ENCODE assay signal across 18 cellular contexts in the genomic region with DNA sequence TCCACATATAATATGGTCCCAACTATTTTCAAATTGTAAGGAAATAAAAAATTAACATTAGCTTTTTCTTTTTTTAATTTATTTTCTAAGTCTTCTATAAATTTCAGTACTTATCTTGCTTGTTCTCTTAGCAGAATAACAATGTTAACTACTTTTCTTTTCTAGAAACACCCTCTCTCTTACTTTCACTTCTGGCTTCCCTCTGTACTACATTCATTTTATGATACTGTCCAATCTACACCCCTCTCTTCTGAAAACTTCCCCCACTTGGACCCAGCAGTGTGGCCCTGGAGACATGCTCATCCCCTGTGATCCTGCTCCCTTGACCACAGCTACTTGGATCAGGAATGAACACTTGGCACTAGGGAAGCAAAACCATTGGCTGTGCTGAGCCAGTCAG. TPM values are rescaled to one million over a fixed set of nuclear protein-coding genes. Genes with fewer than 3 reads are reported as not detected.
DNase-seq lines count a peak whose midpoint lies in the region; ATAC-seq and TF ChIP-seq lines count a peak whose summit lies in the region.
"Had no signal": no experiment of that assay in that cellular context is flagged by ENCODE, and none has a peak within 500 bp of the region (broad histone marks: within the 10 kb centered on the region; RNA-seq: fewer than 3 reads in every experiment).

No MANE protein-coding gene starts in this region.

- peaks cover 34% of the 10 kb centered on the region for H3K4me1 Mint-ChIP-seq in activated CD4-positive, alpha-beta T cell treated with anti-CD3 and anti-CD28 coated beads for 36 hours
- H3K4me1 Mint-ChIP-seq in activated CD8-positive, alpha-beta T cell treated with anti-CD3 and anti-CD28 coated beads for 36 hours (ENCODE audit: low read depth) = peaks cover 39% of the 10 kb centered on the region
- H3K4me1 Mint-ChIP-seq in memory B cell (peaks cover 32% of the 10 kb centered on the region), chondrocyte (ENCODE audit: low read depth) (peaks cover 26% of the 10 kb centered on the region)

- DNase-seq in activated CD4-positive, alpha-beta T cell treated with anti-CD3 and anti-CD28 coated beads for 36 hours = no peak
- DNase-seq in activated CD4-positive, alpha-beta T cell treated with anti-CD3 and anti-CD28 coated beads for 48 hours = no peak
- DNase-seq in activated CD8-positive, alpha-beta T cell treated with anti-CD3 and anti-CD28 coated beads for 36 hours = no peak
- DNase-seq in memory B cell (ENCODE audit: low spot score in 2 of 2) (no peak), chondrocyte (ENCODE audit: low spot score) (no peak)
- DNase-seq in stimulated activated CD4-positive, alpha-beta T cell treated with anti-CD3 and anti-CD28 coated beads, Interleukin-4, amount 100 ng/mL, for 4 hours = no peak
- DNase-seq: aorta, cerebellar nuclear complex, DMS79 treated with DMSO at 0.1 percent for 48 hours, kidney, mesenchymal stem cell, NCI-H1105 treated with DMSO at 0.1 percent for 48 hours, psoas muscle, RPMI8226 had no signal

- H3K27me3 Mint-ChIP-seq in activated CD4-positive, alpha-beta T cell treated with anti-CD3 and anti-CD28 coated beads for 36 hours = no peaks in the 10 kb centered on the region
- H3K27me3 Mint-ChIP-seq in activated CD8-positive, alpha-beta T cell treated with anti-CD3 and anti-CD28 coated beads for 36 hours = no peaks in the 10 kb centered on the region
- no peaks in the 10 kb centered on the region for H3K27me3 Mint-ChIP-seq in memory B cell
- H3K27me3 Mint-ChIP-seq in chondrocyte (ENCODE audit: low read depth) = no peaks in the 10 kb centered on the region
- H3K27me3 Mint-ChIP-seq: type B pancreatic cell had no signal

- peak overlapping the region; percentile 64 for H3K27ac Mint-ChIP-seq in activated CD4-positive, alpha-beta T cell treated with anti-CD3 and anti-CD28 coated beads for 36 hours
- H3K27ac Mint-ChIP-seq in activated CD8-positive, alpha-beta T cell treated with anti-CD3 and anti-CD28 coated beads for 36 hours = peak overlapping the region; percentile 66
- H3K27ac Mint-ChIP-seq in memory B cell (peak overlapping the region; percentile 72), chondrocyte (ENCODE audit: unreplicated experiment) (no peak overlapping the region)
- H3K27ac Mint-ChIP-seq: type B pancreatic cell had no signal

- CTCF ChIA-PET in activated CD4-positive, alpha-beta T cell treated with anti-CD3 and anti-CD28 coated beads for 36 hours (lab: Charles Lee) = interaction anchor here (0.6 to 2.0 kb wide), 4 partner anchors 9 to 70 kb away, joined by 3 to 10 read pairs (median 4); a partner anchor contains a TSS
- CTCF ChIA-PET in activated CD8-positive, alpha-beta T cell treated with anti-CD3 and anti-CD28 coated beads for 36 hours (lab: Charles Lee) = interaction anchor here (0.8 to 1.2 kb wide), 4 partner anchors 9 to 72 kb away, joined by 3 to 4 read pairs (median 4); no protein-coding TSS in a partner anchor

- peak; percentile 37 for ATAC-seq in activated CD4-positive, alpha-beta T cell treated with anti-CD3 and anti-CD28 coated beads for 36 hours
- ATAC-seq in GM18907 (IDR thresholded peaks at IDR 0.05; ENCODE audit: unreplicated experiment) (peak; percentile 49), memory B cell (ENCODE audit: low read depth) (peak; percentile 68), HG03520 (IDR thresholded peaks at IDR 0.05; ENCODE audit: unreplicated experiment) (no peak)
- peak; percentile 42 for ATAC-seq in activated CD8-positive, alpha-beta T cell treated with anti-CD3 and anti-CD28 coated beads for 36 hours
- ATAC-seq: A549, psoas muscle had no signal

- H3K36me3 Mint-ChIP-seq in activated CD4-positive, alpha-beta T cell treated with anti-CD3 and anti-CD28 coated beads for 36 hours (ENCODE audit: low read depth) = peaks cover 21% of the 10 kb centered on the region
- peaks cover 28% of the 10 kb centered on the region for H3K36me3 Mint-ChIP-seq in activated CD8-positive, alpha-beta T cell treated with anti-CD3 and anti-CD28 coated beads for 36 hours (ENCODE audit: low read depth)
- peaks cover 17% of the 10 kb centered on the region for H3K36me3 Mint-ChIP-seq in memory B cell
- H3K36me3 Mint-ChIP-seq in chondrocyte (ENCODE audit: low read depth) = peaks cover 14% of the 10 kb centered on the region

- no peak overlapping the region for H3K4me3 Mint-ChIP-seq in activated CD4-positive, alpha-beta T cell treated with anti-CD3 and anti-CD28 coated beads for 36 hours
- H3K4me3 Mint-ChIP-seq in activated CD8-positive, alpha-beta T cell treated with anti-CD3 and anti-CD28 coated beads for 36 hours = no peak overlapping the region
- H3K4me3 Mint-ChIP-seq in memory B cell = peak overlapping the region; percentile 56
- no peak overlapping the region for H3K4me3 Mint-ChIP-seq in chondrocyte (ENCODE audit: unreplicated experiment)
- H3K4me3 Mint-ChIP-seq: type B pancreatic cell had no signal

- H3K9me3 Mint-ChIP-seq in activated CD4-positive, alpha-beta T cell treated with anti-CD3 and anti-CD28 coated beads for 36 hours (ENCODE audit: low read depth) = peaks cover 2% of the 10 kb centered on the region
- H3K9me3 Mint-ChIP-seq in activated CD8-positive, alpha-beta T cell treated with anti-CD3 and anti-CD28 coated beads for 36 hours = peaks cover 4% of the 10 kb centered on the region
- H3K9me3 Mint-ChIP-seq in memory B cell (no peaks in the 10 kb centered on the region), chondrocyte (ENCODE audit: low read depth) (peaks cover 3% of the 10 kb centered on the region)

- intact Hi-C loops in activated CD4-positive, alpha-beta T cell treated with anti-CD3 and anti-CD28 coated beads for 36 hours (cut with DNase I, micrococcal nuclease) = loop anchor here in 1 of 2 experiments (2.0 kb wide), 1 partner anchor 59 kb away; no protein-coding TSS in a partner anchor
- intact Hi-C loops in activated CD8-positive, alpha-beta T cell treated with anti-CD3 and anti-CD28 coated beads for 36 hours (cut with micrococcal nuclease) = no loop called here

- POLR2A ChIA-PET in activated CD4-positive, alpha-beta T cell treated with anti-CD3 and anti-CD28 coated beads for 36 hours (lab: Charles Lee) = interaction anchor here (1.7 kb wide), 1 partner anchor 70 kb away, joined by 5 read pairs; a partner anchor contains a TSS
- POLR2A ChIA-PET in activated CD8-positive, alpha-beta T cell treated with anti-CD3 and anti-CD28 coated beads for 36 hours (lab: Charles Lee) = interaction anchor here (0.6 kb wide), 1 partner anchor 11 kb away, joined by 3 read pairs; no protein-coding TSS in a partner anchor

- no peak for TF ChIP-seq CTCF in activated CD8-positive, alpha-beta T cell treated with anti-CD3 and anti-CD28 coated beads for 36 hours (IDR thresholded peaks at IDR 0.05)
- TF ChIP-seq CTCF in chondrocyte (IDR thresholded peaks at IDR 0.05) = no peak

RNA-seq across cellular contexts. Expression of a gene that starts 15.7 kb away (rescaled TPM):
- 10 to 100 TPM in 1 of 2 experiments, 1 to 10 TPM in 1; 8.6 to 10.4 TPM for total RNA-seq in activated CD4-positive, alpha-beta T cell treated with anti-CD3 and anti-CD28 coated beads for 36 hours
- 10 to 100 TPM; 10.5 to 10.9 TPM for total RNA-seq in activated CD8-positive, alpha-beta T cell treated with anti-CD3 and anti-CD28 coated beads for 36 hours
- 16.5 to 23.3 TPM (median 23.1 TPM) in 3 replicates for total RNA-seq in chondrocyte
